In genomic region chr5:52139888-52140580, GRCh38 we compare ENCODE assay signal across 29 cellular contexts.
DNase-seq lines count a peak whose midpoint lies in the region; ATAC-seq, FAIRE-seq and TF ChIP-seq lines count a peak whose summit lies in the region.
"Had no signal": no experiment of that assay in that cellular context is flagged by ENCODE, and none has a peak within 500 bp of the region (broad histone marks: within the 10 kb centered on the region; RNA-seq: fewer than 3 reads in every experiment).

No MANE protein-coding gene starts in this region.

- no TSS peak for BruUV-seq in endothelial cell of umbilical vein (replicated peaks; lab: Mats Ljungman, UMichigan)

- no peaks in the 10 kb centered on the region for H4K20me1 ChIP-seq in endothelial cell of umbilical vein (replicated peaks; ENCODE audit: control insufficient read depth, extremely low read depth, insufficient read depth, low read length)

- no peaks in the 10 kb centered on the region for H3K36me3 ChIP-seq in endothelial cell of umbilical vein (ENCODE audit: control insufficient read depth in 2 of 2, extremely low read depth in 1 of 2, insufficient read depth in 2 of 2, low read length in 2 of 2)
- H3K36me3 ChIP-seq in heart right ventricle, result no peaks in the 10 kb centered on the region
- H3K36me3 ChIP-seq: adrenal gland, BE2C, SJSA1, suprapubic skin had no signal

- no peak overlapping the region for H3K4me2 ChIP-seq in endothelial cell of umbilical vein (ENCODE audit: insufficient read depth, low read length)
- H3K4me2 ChIP-seq: hepatocyte had no signal

- no peaks in the 10 kb centered on the region for H3K9me3 ChIP-seq in endothelial cell of umbilical vein (replicated peaks; ENCODE audit: control insufficient read depth, insufficient read depth, low read length)
- H3K9me3 ChIP-seq in heart right ventricle, result no peaks in the 10 kb centered on the region
- H3K9me3 ChIP-seq: adrenal gland, BE2C, SJSA1, suprapubic skin had no signal

- no peak overlapping the region for H2AFZ ChIP-seq in endothelial cell of umbilical vein (ENCODE audit: low read depth, low read length)
- H2AFZ ChIP-seq: hepatocyte had no signal

- H3K4me3 Mint-ChIP-seq in chondrocyte (ENCODE audit: unreplicated experiment), result no peak overlapping the region
- H3K4me3 Mint-ChIP-seq: activated T-cell treated with anti-CD3 and anti-CD28 coated beads, Interleukin-2, amount 50 U/mL, for 4 hours; immature natural killer cell; mesothelial cell of epicardium; naive thymus-derived CD4-positive, alpha-beta T cell had no signal

- no peaks in the 10 kb centered on the region for H3K9me1 ChIP-seq in endothelial cell of umbilical vein (replicated peaks; ENCODE audit: control insufficient read depth, extremely low read depth, insufficient read depth, low read length)

- H3K4me1 ChIP-seq in endothelial cell of umbilical vein (ENCODE audit: control insufficient read depth, extremely low read depth, insufficient read depth, low read length) (no peaks in the 10 kb centered on the region), heart right ventricle (no peaks in the 10 kb centered on the region)
- H3K4me1 ChIP-seq: adrenal gland, BE2C, SJSA1, suprapubic skin had no signal

- H3K27ac ChIP-seq in endothelial cell of umbilical vein (ENCODE audit: insufficient read depth, low read depth, low read length), result no peak overlapping the region
- H3K27ac ChIP-seq in heart right ventricle, result no peak overlapping the region
- H3K27ac ChIP-seq: adrenal gland, hepatocyte, HL-60, SJSA1, suprapubic skin had no signal

- TF ChIP-seq POLR2A in endothelial cell of umbilical vein (IDR thresholded peaks at IDR 0.05; ENCODE audit: low read depth, low read length), result no peak

- no peak overlapping the region for H3K9ac ChIP-seq in endothelial cell of umbilical vein (replicated peaks; ENCODE audit: extremely low read depth, insufficient read depth, low read length)

- FAIRE-seq in endothelial cell of umbilical vein (lab: Jason Lieb, UNC), result peak; percentile 66
- FAIRE-seq: GM12892, small intestine had no signal

- H3K79me2 ChIP-seq in endothelial cell of umbilical vein (ENCODE audit: control insufficient read depth, insufficient read depth, low read length), result no peaks in the 10 kb centered on the region
- H3K79me2 ChIP-seq: hepatocyte had no signal

- 64 to 72% methylated on average over 3 of the region's 3 CpGs for WGBS in heart right ventricle, 2 donors

- intact Hi-C loops in endothelial cell of umbilical vein (cut with micrococcal nuclease) (loop anchor here (1.0 to 5.0 kb wide), 2 partner anchors 77 to 132 kb away; no protein-coding TSS in a partner anchor), heart right ventricle (cut with DNase I) (no loop called here)

- no peaks in the 10 kb centered on the region for H3K4me1 Mint-ChIP-seq in chondrocyte (ENCODE audit: low read depth)
- H3K4me1 Mint-ChIP-seq: immature natural killer cell; naive thymus-derived CD4-positive, alpha-beta T cell had no signal

- DNase-seq in D341Med (ENCODE audit: low spot score), result peak; percentile 6
- peak; percentile 99 for DNase-seq in NCI-H1105 treated with DMSO at 0.1 percent for 48 hours (lab: John Stamatoyannopoulos, UW)
- DNase-seq in NCI-H446 (lab: John Stamatoyannopoulos, UW), result peak; percentile 58 to 88
- DNase-seq in endothelial cell of umbilical vein (ENCODE audit: low read depth, low spot score), result peak; percentile 80
- DNase-seq in heart right ventricle, result no peak
- DNase-seq in C1 segment of cervical spinal cord (lab: John Stamatoyannopoulos, UW), result no peak
- DNase-seq in iPS-NIHi7 (ENCODE audit: extremely low spot score), result no peak
- DNase-seq in chondrocyte (ENCODE audit: low spot score), result no peak
- DNase-seq: activated CD4-positive, alpha-beta T cell treated with anti-CD3 and anti-CD28 coated beads for 1 hour; activated CD8-positive, alpha-beta memory T cell treated with anti-CD3 and anti-CD28 coated beads for 24 hours; activated naive CD4-positive, alpha-beta T cell; activated T-cell treated with anti-CD3 and anti-CD28 coated beads, Interleukin-2, amount 50 U/mL, for 4 hours; adrenal gland; BE2C; effector CD4-positive, alpha-beta T cell; erythroblast; foreskin fibroblast; H7; immature natural killer cell; naive thymus-derived CD4-positive, alpha-beta T cell; occipital lobe; small intestine had no signal

- H3K27me3 Mint-ChIP-seq in chondrocyte (ENCODE audit: low read depth), result peaks cover 3% of the 10 kb centered on the region
- H3K27me3 Mint-ChIP-seq: brain; naive thymus-derived CD4-positive, alpha-beta T cell had no signal

- no peaks in the 10 kb centered on the region for H3K36me3 Mint-ChIP-seq in chondrocyte (ENCODE audit: low read depth)
- H3K36me3 Mint-ChIP-seq: brain; immature natural killer cell; mesothelial cell of epicardium; naive thymus-derived CD4-positive, alpha-beta T cell had no signal

- H3K27ac Mint-ChIP-seq in chondrocyte (ENCODE audit: unreplicated experiment), result no peak overlapping the region
- H3K27ac Mint-ChIP-seq: immature natural killer cell; mesothelial cell of epicardium; naive thymus-derived CD4-positive, alpha-beta T cell had no signal

- no peaks in the 10 kb centered on the region for H3K9me3 Mint-ChIP-seq in chondrocyte (ENCODE audit: low read depth)
- H3K9me3 Mint-ChIP-seq: activated T-cell treated with anti-CD3 and anti-CD28 coated beads, Interleukin-2, amount 50 U/mL, for 4 hours; mesothelial cell of epicardium had no signal

- dilution Hi-C loops in endothelial cell of umbilical vein (cut with MboI; ENCODE audit: extremely low pct_ligation_motif_present, low sequenced_read_pairs), result no loop called here

- H3K4me3 ChIP-seq in endothelial cell of umbilical vein (replicated peaks in 1 of 3; ENCODE audit: insufficient read depth in 1 of 3, low read depth in 1 of 3, low read length in 3 of 3) (no peak overlapping the region), heart right ventricle (no peak overlapping the region)
- H3K4me3 ChIP-seq: adrenal gland, hepatocyte, SJSA1, suprapubic skin had no signal

- POLR2A ChIA-PET in endothelial cell of umbilical vein (lab: Charles Lee), result no interaction called here

- no peak for ATAC-seq in heart right ventricle
- ATAC-seq: activated T-cell treated with anti-CD3 and anti-CD28 coated beads, Interleukin-2, amount 50 U/mL, for 4 hours; naive thymus-derived CD4-positive, alpha-beta T cell had no signal

- CTCF ChIA-PET in endothelial cell of umbilical vein (lab: Charles Lee), result interaction anchor here (0.7 to 1.3 kb wide), 6 partner anchors 8 to 216 kb away, joined by 3 to 5 read pairs (median 3); no protein-coding TSS in a partner anchor

- no peaks in the 10 kb centered on the region for H3K27me3 ChIP-seq in endothelial cell of umbilical vein (ENCODE audit: control insufficient read depth in 2 of 2, insufficient read depth in 2 of 2, low read length in 2 of 2)
- no peaks in the 10 kb centered on the region for H3K27me3 ChIP-seq in heart right ventricle
- H3K27me3 ChIP-seq: adrenal gland, BE2C, hepatocyte, SJSA1, suprapubic skin had no signal

- TF ChIP-seq CTCF in endothelial cell of umbilical vein (IDR thresholded peaks at IDR 0.05; ENCODE audit: extremely low read depth in 1 of 2, insufficient read depth in 1 of 2, low read depth in 1 of 2, low read length in 2 of 2) (no peak), heart right ventricle (IDR thresholded peaks at IDR 0.05) (no peak), chondrocyte (IDR thresholded peaks at IDR 0.05) (no peak)

TF ChIP-seq in endothelial cell of umbilical vein, 7 proteins besides CTCF, POLR2A, EP300 and RAD21:
- TF ChIP-seq MAX (IDR thresholded peaks at IDR 0.05; ENCODE audit: insufficient read depth, insufficient read length) (no peak), JUN (IDR thresholded peaks at IDR 0.05; ENCODE audit: borderline replicate concordance, insufficient read depth, insufficient read length, low read depth) (no peak), EZH2 (IDR thresholded peaks at IDR 0.05; ENCODE audit: borderline replicate concordance, low read depth, low read length, severe bottlenecking) (no peak), FOS (IDR thresholded peaks at IDR 0.05; ENCODE audit: borderline replicate concordance, insufficient read depth, low read length) (no peak), POLR2AphosphoS5 (IDR thresholded peaks at IDR 0.05; ENCODE audit: insufficient read depth, low read depth, low read length) (no peak), GATA2 (IDR thresholded peaks at IDR 0.05; ENCODE audit: insufficient read depth, insufficient read length, low read depth, low read length) (peak; percentile 88)

Comparison
In these comparisons a context has a peak if more than half of its experiments do, and no peak if none do; other contexts are left out.
1. DNase-seq: peak in D341Med (single experiment), NCI-H1105 treated with DMSO at 0.1 percent for 48 hours (single experiment), NCI-H446 (2 of 2) and endothelial cell of umbilical vein (single experiment); none in heart right ventricle (0 of 2), C1 segment of cervical spinal cord (0 of 14), iPS-NIHi7 (single experiment) and chondrocyte (single experiment).